ENCODE assay signal across 18 cellular contexts in genomic region chr2:222884765-222885424, GRCh38. TPM values are rescaled to one million over a fixed set of nuclear protein-coding genes. Genes with fewer than 3 reads are reported as not detected.
DNase-seq lines count a peak whose midpoint lies in the region; ATAC-seq and TF ChIP-seq lines count a peak whose summit lies in the region.
"Had no signal": no experiment of that assay in that cellular context is flagged by ENCODE, and none has a peak within 500 bp of the region (broad histone marks: within the 10 kb centered on the region; RNA-seq: fewer than 3 reads in every experiment).

No MANE protein-coding gene starts in this region.

- TF ChIP-seq POLR2A in Peyer's patch (IDR thresholded peaks at IDR 0.05), result no peak

- H3K9me3 Mint-ChIP-seq in brain, result peaks cover 0 to 7% (median 0%) of the 10 kb centered on the region in 5 experiments
- H3K9me3 Mint-ChIP-seq: activated CD4-positive, alpha-beta T cell treated with anti-CD3 and anti-CD28 coated beads, Interleukin-2, amount 10 ng/mL, durations not matched to agents 24 days and 14 days; activated naive CD8-positive, alpha-beta T cell treated with anti-CD3 and anti-CD28 coated beads, Interleukin-2, amount 10 ng/mL, durations not matched to agents 7 days and 5 days had no signal

- no peak for TF ChIP-seq CTCF in brain (conservative IDR thresholded peaks at IDR 0.05)
- no peak for TF ChIP-seq CTCF in left lung (IDR thresholded peaks at IDR 0.05)
- no peak for TF ChIP-seq CTCF in Peyer's patch (IDR thresholded peaks at IDR 0.05)

- H3K4me3 ChIP-seq in left lung (no peak overlapping the region), skeletal muscle satellite cell (ENCODE audit: low read length) (no peak overlapping the region), MG63 (no peak overlapping the region), Peyer's patch (no peak overlapping the region)
- H3K4me3 ChIP-seq: SJSA1, tibial nerve had no signal

- intact Hi-C loops in left lung (cut with DNase I), result no loop called here

- DNase-seq in M059J (ENCODE audit: low read depth) (peak; percentile 27), left lung (no peak), MG63 (no peak), Peyer's patch (no peak), NCI-H1092 (lab: John Stamatoyannopoulos, UW) (no peak)
- no peak for DNase-seq in stimulated activated CD4-positive, alpha-beta T cell treated with anti-CD3 and anti-CD28 coated beads, Interleukin-1b, Interleukin-23, amount 100 ng/mL, for 48 hours
- DNase-seq: activated CD4-positive, alpha-beta T cell treated with anti-CD3 and anti-CD28 coated beads, Interleukin-2, amount 10 ng/mL, durations not matched to agents 24 days and 14 days; activated naive CD8-positive, alpha-beta T cell treated with anti-CD3 and anti-CD28 coated beads, Interleukin-2, amount 10 ng/mL, durations not matched to agents 7 days and 5 days; activated T-cell treated with anti-CD3 and anti-CD28 coated beads, Interleukin-2, amount 50 U/mL, for 1 hour; AML-193; DMS 273 treated with DMSO at 0.1 percent for 48 hours; kidney; MV-4-11; stimulated activated CD4-positive, alpha-beta T cell treated with anti-CD3 and anti-CD28 coated beads, Interleukin-2, amount 100 ng/mL, for 24 hours had no signal

- peak overlapping the region in 2 of 5 experiments; percentile 39 to 60 for H3K27ac Mint-ChIP-seq in brain
- H3K27ac Mint-ChIP-seq: activated CD4-positive, alpha-beta T cell treated with anti-CD3 and anti-CD28 coated beads, Interleukin-2, amount 10 ng/mL, durations not matched to agents 24 days and 14 days; activated naive CD8-positive, alpha-beta T cell treated with anti-CD3 and anti-CD28 coated beads, Interleukin-2, amount 10 ng/mL, durations not matched to agents 7 days and 5 days had no signal

- peaks cover 60% of the 10 kb centered on the region for H3K4me1 Mint-ChIP-seq in brain
- H3K4me1 Mint-ChIP-seq: activated naive CD8-positive, alpha-beta T cell treated with anti-CD3 and anti-CD28 coated beads, Interleukin-2, amount 10 ng/mL, durations not matched to agents 7 days and 5 days had no signal

- H3K9me3 ChIP-seq in left lung (no peaks in the 10 kb centered on the region), skeletal muscle satellite cell (replicated peaks; ENCODE audit: low read length) (no peaks in the 10 kb centered on the region), MG63 (no peaks in the 10 kb centered on the region), Peyer's patch (no peaks in the 10 kb centered on the region)
- H3K9me3 ChIP-seq: SJSA1, tibial nerve had no signal

- no peaks in the 10 kb centered on the region for H3K27me3 Mint-ChIP-seq in brain
- H3K27me3 Mint-ChIP-seq: activated CD4-positive, alpha-beta T cell treated with anti-CD3 and anti-CD28 coated beads, Interleukin-2, amount 10 ng/mL, durations not matched to agents 24 days and 14 days; activated naive CD8-positive, alpha-beta T cell treated with anti-CD3 and anti-CD28 coated beads, Interleukin-2, amount 10 ng/mL, durations not matched to agents 7 days and 5 days had no signal

- peak overlapping the region; percentile 11 for H3K4me2 ChIP-seq in skeletal muscle satellite cell (ENCODE audit: low read length)

- H3K4me1 ChIP-seq in left lung (peaks cover 13 to 47% of the 10 kb centered on the region in 2 donors), skeletal muscle satellite cell (ENCODE audit: control insufficient read depth, insufficient read depth, low read length) (peaks cover 30% of the 10 kb centered on the region), Peyer's patch (no peaks in the 10 kb centered on the region)

- ATAC-seq in left lung, result peak; percentile 81

- H3K27me3 ChIP-seq in left lung (no peaks in the 10 kb centered on the region), skeletal muscle satellite cell (ENCODE audit: control insufficient read depth, insufficient read depth, low read length) (no peaks in the 10 kb centered on the region), MG63 (no peaks in the 10 kb centered on the region), Peyer's patch (no peaks in the 10 kb centered on the region)
- H3K27me3 ChIP-seq: SJSA1, tibial nerve had no signal

- peak overlapping the region in 3 of 5 experiments; percentile 1 to 36 (median 12) for H3K4me3 Mint-ChIP-seq in brain
- H3K4me3 Mint-ChIP-seq: activated CD4-positive, alpha-beta T cell treated with anti-CD3 and anti-CD28 coated beads, Interleukin-2, amount 10 ng/mL, durations not matched to agents 24 days and 14 days; activated naive CD8-positive, alpha-beta T cell treated with anti-CD3 and anti-CD28 coated beads, Interleukin-2, amount 10 ng/mL, durations not matched to agents 7 days and 5 days had no signal

- peaks cover 54% of the 10 kb centered on the region for H3K36me3 Mint-ChIP-seq in brain

- H3K9ac ChIP-seq in skeletal muscle satellite cell (ENCODE audit: low read depth, low read length), result no peak overlapping the region

- H3K27ac ChIP-seq in left lung, result peak overlapping the region in 1 of 2 donors; percentile 44
- H3K27ac ChIP-seq in Peyer's patch, result no peak overlapping the region
- H3K27ac ChIP-seq: SJSA1 had no signal

- H3K36me3 ChIP-seq in left lung, result no peaks in the 10 kb centered on the region
- no peaks in the 10 kb centered on the region for H3K36me3 ChIP-seq in skeletal muscle satellite cell (ENCODE audit: insufficient read depth, low read length)
- peaks cover 9% of the 10 kb centered on the region; the same call in 1 of the 2 replicates for H3K36me3 ChIP-seq in MG63
- no peaks in the 10 kb centered on the region for H3K36me3 ChIP-seq in Peyer's patch
- H3K36me3 ChIP-seq: tibial nerve had no signal

RNA-seq across cellular contexts. Expression of gene ACSL3, which starts 24.1 kb away (rescaled TPM):
- 83.1 and 90.6 TPM in 2 replicates for total RNA-seq in M059J (2014; rRNA removed; shearing (Covaris generic))
- 14.1 TPM for polyA plus RNA-seq in brain (ENCODE audit: insufficient read depth, low read depth, low replicate concordance)
- total RNA-seq in left lung (100 to 1,000 TPM in 1 of 2 donors, 10 to 100 TPM in 1; 92.5 to 102 TPM), Peyer's patch (10 to 100 TPM; 25.6 to 52.2 (median 47.2) TPM)
- 80.8 and 154 TPM in 2 replicates for total RNA-seq in skeletal muscle satellite cell (2012; rRNA removed)
- 96.2 and 203 TPM in 2 replicates for total RNA-seq in MG63 (2014; rRNA removed; shearing (Covaris generic); ENCODE audit: low replicate concordance)
